ENCODE assay signal across 17 cellular contexts in the genomic region with DNA sequence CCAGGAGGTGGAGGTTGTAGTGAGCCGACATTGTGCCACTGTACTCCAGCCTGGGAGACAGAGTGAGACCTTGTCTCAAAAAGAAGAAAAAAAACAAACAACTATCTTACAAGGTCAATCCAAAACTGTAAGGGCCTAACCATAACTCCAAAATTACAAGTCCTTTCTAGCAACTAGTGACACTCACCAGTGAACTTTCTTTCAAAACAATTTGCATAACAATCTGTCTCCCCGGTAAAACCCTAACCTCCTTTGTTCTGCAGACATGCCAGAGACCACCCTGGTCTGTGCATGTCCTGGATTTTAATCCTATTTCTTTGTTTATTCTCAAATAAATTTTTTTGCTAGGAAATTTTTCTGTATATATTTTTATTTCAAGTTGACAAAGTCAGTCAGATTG.
DNase-seq lines count a peak whose midpoint lies in the region; ATAC-seq and TF ChIP-seq lines count a peak whose summit lies in the region.
"Had no signal": no experiment of that assay in that cellular context is flagged by ENCODE, and none has a peak within 500 bp of the region (broad histone marks: within the 10 kb centered on the region; RNA-seq: fewer than 3 reads in every experiment).

No MANE protein-coding gene starts in this region.

- H2AFZ ChIP-seq in GM23338 = no peak overlapping the region
- H2AFZ ChIP-seq in neural progenitor cell (replicated peaks) = no peak overlapping the region

- H3K27ac ChIP-seq in GM23338 (ENCODE audit: low read depth) (no peak overlapping the region), HUES64 (ENCODE audit: low read depth, low read length) (peak overlapping the region; percentile 10; the same call in 1 of the 2 replicates), endodermal cell (ENCODE audit: low read depth, low read length) (no peak overlapping the region), neural progenitor cell (no peak overlapping the region), brain microvascular endothelial cell (no peak overlapping the region)

- H3K4me1 Mint-ChIP-seq in GM23338 (peaks cover 34% of the 10 kb centered on the region), endodermal cell (peaks cover 16% of the 10 kb centered on the region), neural progenitor cell (peaks cover 37% of the 10 kb centered on the region)
- H3K4me1 Mint-ChIP-seq: B cell had no signal

- H3K36me3 ChIP-seq in GM23338 (ENCODE audit: insufficient read depth) (no peaks in the 10 kb centered on the region), HUES64 (ENCODE audit: insufficient read depth, low read length) (no peaks in the 10 kb centered on the region), endodermal cell (ENCODE audit: control insufficient read depth, insufficient read depth, low read length) (peaks cover 3% of the 10 kb centered on the region), neural progenitor cell (peaks cover 9% of the 10 kb centered on the region), brain microvascular endothelial cell (replicated peaks) (no peaks in the 10 kb centered on the region)

- H3K27me3 Mint-ChIP-seq in GM23338 (ENCODE audit: insufficient read depth, low read depth, poor library complexity) (no peaks in the 10 kb centered on the region), endodermal cell (ENCODE audit: insufficient read depth) (peaks cover 2% of the 10 kb centered on the region), neural progenitor cell (ENCODE audit: insufficient read depth, low read depth) (peaks cover 2% of the 10 kb centered on the region)
- H3K27me3 Mint-ChIP-seq: B cell; CD4-positive, alpha-beta T cell had no signal

- H3K9me3 Mint-ChIP-seq in GM23338 (peaks cover 10% of the 10 kb centered on the region), endodermal cell (peaks cover 14% of the 10 kb centered on the region), neural progenitor cell (peaks cover 6% of the 10 kb centered on the region)
- H3K9me3 Mint-ChIP-seq: CD4-positive, alpha-beta T cell had no signal

- TF ChIP-seq CTCF in GM23338 (conservative IDR thresholded peaks at IDR 0.05; ENCODE audit: low read depth in 2 of 2) (no peak), endodermal cell (conservative IDR thresholded peaks at IDR 0.05) (no peak), neural progenitor cell (IDR thresholded peaks at IDR 0.05) (no peak), brain microvascular endothelial cell (IDR thresholded peaks at IDR 0.05; ENCODE audit: low read depth, low read length, missing control alignments) (no peak)

- H3K27me3 ChIP-seq in GM23338 (ENCODE audit: insufficient read depth) (no peaks in the 10 kb centered on the region), HUES64 (ENCODE audit: insufficient read depth, low read length) (no peaks in the 10 kb centered on the region), endodermal cell (ENCODE audit: control insufficient read depth, insufficient read depth, low read length, poor library complexity, severe bottlenecking) (no peaks in the 10 kb centered on the region), neural progenitor cell (no peaks in the 10 kb centered on the region), brain microvascular endothelial cell (replicated peaks) (no peaks in the 10 kb centered on the region)

- no peaks in the 10 kb centered on the region for H4K20me1 ChIP-seq in GM23338 (replicated peaks; ENCODE audit: insufficient read depth)
- H4K20me1 ChIP-seq in neural progenitor cell (ENCODE audit: low read depth) = peaks cover 8% of the 10 kb centered on the region

- no peaks in the 10 kb centered on the region for H3K9me2 ChIP-seq in GM23338 (ENCODE audit: insufficient read depth)

- ATAC-seq in GM23338 = peak; percentile 70
- no peak for ATAC-seq in activated CD4-positive, CD25-positive, alpha-beta regulatory T cell treated with anti-CD3 and anti-CD28 coated beads, Interleukin-2, amount 50 U/mL, for 24 hours
- no peak for ATAC-seq in GM18907 (IDR thresholded peaks at IDR 0.05; ENCODE audit: unreplicated experiment)
- no peak for ATAC-seq in HG03025 (IDR thresholded peaks at IDR 0.05; ENCODE audit: low FRiP score, unreplicated experiment)
- ATAC-seq: K562 had no signal

- H3K79me2 ChIP-seq in GM23338 (replicated peaks; ENCODE audit: insufficient read depth) (no peaks in the 10 kb centered on the region), neural progenitor cell (ENCODE audit: low read depth) (no peaks in the 10 kb centered on the region)

- H3F3A ChIP-seq in GM23338 (replicated peaks; ENCODE audit: low read depth) = no peaks in the 10 kb centered on the region
- H3F3A ChIP-seq in neural progenitor cell (ENCODE audit: low read depth) = peaks cover 21% of the 10 kb centered on the region

- H3K27ac Mint-ChIP-seq in GM23338 = no peak overlapping the region
- H3K27ac Mint-ChIP-seq in endodermal cell = peak overlapping the region; percentile 48
- no peak overlapping the region for H3K27ac Mint-ChIP-seq in neural progenitor cell
- H3K27ac Mint-ChIP-seq: B cell; CD4-positive, alpha-beta T cell had no signal

- H3K9ac ChIP-seq in HUES64 (ENCODE audit: low read depth, low read length) (no peak overlapping the region), endodermal cell (ENCODE audit: extremely low read depth, low read length, poor library complexity, severe bottlenecking) (no peak overlapping the region), neural progenitor cell (no peak overlapping the region)

- DNase-seq in GM23338 (ENCODE audit: low spot score) = peak; percentile 58
- DNase-seq in endodermal cell = no peak
- peak; percentile 28 for DNase-seq in neural progenitor cell (ENCODE audit: low spot score)
- no peak for DNase-seq in brain microvascular endothelial cell
- DNase-seq: C1 segment of cervical spinal cord; Calu3; CD4-positive, alpha-beta T cell; DMS 273 treated with DMSO at 0.1 percent for 48 hours; DMS79; GOT3; Karpas-422 had no signal

- H3K9me3 ChIP-seq in HUES64 (ENCODE audit: insufficient read depth, low read depth, low read length) (peaks cover 12% of the 10 kb centered on the region; the same call in 1 of the 2 replicates), endodermal cell (ENCODE audit: control insufficient read depth, low read length) (peaks cover 15% of the 10 kb centered on the region), neural progenitor cell (ENCODE audit: low read depth) (no peaks in the 10 kb centered on the region)

- peaks cover 8% of the 10 kb centered on the region; the same call in 1 of the 3 replicates for H3K36me3 Mint-ChIP-seq in GM23338 (ENCODE audit: low read depth)
- H3K36me3 Mint-ChIP-seq in endodermal cell (ENCODE audit: low read depth) = peaks cover 12% of the 10 kb centered on the region
- H3K36me3 Mint-ChIP-seq in neural progenitor cell = peaks cover 16% of the 10 kb centered on the region

- WGBS in HUES64 = 44% methylated on average over 2 of the region's 2 CpGs
- WGBS in endodermal cell (ENCODE audit: insufficient coverage in 1 of 2, insufficient read length in 1 of 2), 2 experiments = 64 to 79% methylated on average over 1 to 2 of the region's 2 CpGs

- H3K4me3 ChIP-seq in GM23338 (no peak overlapping the region), HUES64 (ENCODE audit: low read length) (no peak overlapping the region), endodermal cell (ENCODE audit: low read length) (no peak overlapping the region), neural progenitor cell (no peak overlapping the region), brain microvascular endothelial cell (ENCODE audit: low read depth, low read length) (no peak overlapping the region)
- H3K4me3 ChIP-seq: K562 had no signal

- H3K4me3 Mint-ChIP-seq in GM23338 (no peak overlapping the region), endodermal cell (no peak overlapping the region), neural progenitor cell (no peak overlapping the region)
- H3K4me3 Mint-ChIP-seq: B cell; CD4-positive, alpha-beta T cell had no signal

- in situ Hi-C loops in brain microvascular endothelial cell (cut with HindIII; ENCODE audit: low pct_ligation_motif_present, low sequenced_read_pairs) = no loop called here

- H3K4me2 ChIP-seq in GM23338 = peak overlapping the region; percentile 36; the same call in 1 of the 2 replicates
- no peak overlapping the region for H3K4me2 ChIP-seq in neural progenitor cell

- H3K4me1 ChIP-seq in GM23338 (ENCODE audit: insufficient read depth) (peaks cover 18% of the 10 kb centered on the region), HUES64 (ENCODE audit: insufficient read depth, low read length) (peaks cover 20% of the 10 kb centered on the region), endodermal cell (ENCODE audit: control insufficient read depth, insufficient read depth, low read length) (no peaks in the 10 kb centered on the region), neural progenitor cell (peaks cover 24% of the 10 kb centered on the region)

TF ChIP-seq in GM23338, 12 proteins besides CTCF, POLR2A, EP300 and RAD21 (continues in another document):
- TF ChIP-seq EZH2phosphoT487 (IDR thresholded peaks at IDR 0.05; ENCODE audit: unreplicated experiment) (no peak), ZNF331 (CRISPR knock-in tag; IDR thresholded peaks at IDR 0.05; ENCODE audit: low read depth) (no peak), NANOG (IDR thresholded peaks at IDR 0.05; ENCODE audit: borderline replicate concordance) (no peak), CREB1 (CRISPR knock-in tag; IDR thresholded peaks at IDR 0.05; ENCODE audit: low read depth) (no peak), POLR2AphosphoS5 (IDR thresholded peaks at IDR 0.05; ENCODE audit: low read depth) (no peak), ZNF114 (CRISPR knock-in tag; IDR thresholded peaks at IDR 0.05) (no peak), JUNB (IDR thresholded peaks at IDR 0.05; ENCODE audit: unreplicated experiment) (no peak)
- TF ChIP-seq, protein P1, sequence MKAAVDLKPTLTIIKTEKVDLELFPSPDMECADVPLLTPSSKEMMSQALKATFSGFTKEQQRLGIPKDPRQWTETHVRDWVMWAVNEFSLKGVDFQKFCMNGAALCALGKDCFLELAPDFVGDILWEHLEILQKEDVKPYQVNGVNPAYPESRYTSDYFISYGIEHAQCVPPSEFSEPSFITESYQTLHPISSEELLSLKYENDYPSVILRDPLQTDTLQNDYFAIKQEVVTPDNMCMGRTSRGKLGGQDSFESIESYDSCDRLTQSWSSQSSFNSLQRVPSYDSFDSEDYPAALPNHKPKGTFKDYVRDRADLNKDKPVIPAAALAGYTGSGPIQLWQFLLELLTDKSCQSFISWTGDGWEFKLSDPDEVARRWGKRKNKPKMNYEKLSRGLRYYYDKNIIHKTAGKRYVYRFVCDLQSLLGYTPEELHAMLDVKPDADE (IDR thresholded peaks at IDR 0.05) = no peak

Comparison
In these comparisons a context has a peak if more than half of its experiments do, and no peak if none do; other contexts are left out.
1. DNase-seq: peak in GM23338 (single experiment) and neural progenitor cell (single experiment); none in endodermal cell (single experiment) and brain microvascular endothelial cell (single experiment).